Comparison of ENCODE assay signal across 31 cellular contexts in genomic region chr4:139126898-139127297, GRCh38.
"Had no signal": no experiment of that assay in that cellular context is flagged by ENCODE, and none has a peak within 500 bp of the region (broad histone marks: within the 10 kb centered on the region; RNA-seq: fewer than 3 reads in every experiment).

No MANE protein-coding gene starts in this region.

- H3K27ac ChIP-seq: breast epithelium, Peyer's patch, WERI-Rb-1 had no signal

- H3K4me3 ChIP-seq: ascending aorta, breast epithelium, Peyer's patch had no signal

- H3K9me3 Mint-ChIP-seq: activated CD4-positive, alpha-beta memory T cell treated with anti-CD3 and anti-CD28 coated beads for 36 hours; activated naive CD8-positive, alpha-beta T cell treated with anti-CD3 and anti-CD28 coated beads, Interleukin-2, amount 10 ng/mL, durations not matched to agents 7 days and 5 days had no signal

- H3K4me3 Mint-ChIP-seq: activated CD4-positive, alpha-beta memory T cell treated with anti-CD3 and anti-CD28 coated beads for 36 hours; activated CD8-positive, alpha-beta memory T cell treated with anti-CD3 and anti-CD28 coated beads, Interleukin-2, amount 10 ng/mL, durations not matched to agents 7 days and 5 days; activated naive CD8-positive, alpha-beta T cell treated with anti-CD3 and anti-CD28 coated beads, Interleukin-2, amount 10 ng/mL, durations not matched to agents 7 days and 5 days had no signal

- H3K9me3 ChIP-seq: ascending aorta, breast epithelium, Peyer's patch had no signal

- H3K27ac Mint-ChIP-seq: activated CD4-positive, alpha-beta memory T cell treated with anti-CD3 and anti-CD28 coated beads for 36 hours; activated CD8-positive, alpha-beta memory T cell treated with anti-CD3 and anti-CD28 coated beads, Interleukin-2, amount 10 ng/mL, durations not matched to agents 7 days and 5 days; activated naive CD8-positive, alpha-beta T cell treated with anti-CD3 and anti-CD28 coated beads, Interleukin-2, amount 10 ng/mL, durations not matched to agents 7 days and 5 days had no signal

- H3K27me3 Mint-ChIP-seq: activated CD4-positive, alpha-beta memory T cell treated with anti-CD3 and anti-CD28 coated beads for 36 hours; activated CD8-positive, alpha-beta memory T cell treated with anti-CD3 and anti-CD28 coated beads, Interleukin-2, amount 10 ng/mL, durations not matched to agents 7 days and 5 days had no signal

- ATAC-seq: activated CD8-positive, alpha-beta memory T cell treated with anti-CD3 and anti-CD28 coated beads, Interleukin-2, amount 10 ng/mL, durations not matched to agents 7 days and 5 days; PC-3; SK-N-SH treated with all-trans-retinoic acid at 6 μM for 48 hours had no signal

- H3K27me3 ChIP-seq: ascending aorta, breast epithelium, Peyer's patch had no signal

- H3K4me1 Mint-ChIP-seq: activated CD8-positive, alpha-beta memory T cell treated with anti-CD3 and anti-CD28 coated beads, Interleukin-2, amount 10 ng/mL, durations not matched to agents 7 days and 5 days; activated naive CD8-positive, alpha-beta T cell treated with anti-CD3 and anti-CD28 coated beads, Interleukin-2, amount 10 ng/mL, durations not matched to agents 7 days and 5 days had no signal

- DNase-seq: activated CD4-positive, alpha-beta memory T cell treated with anti-CD3 and anti-CD28 coated beads for 36 hours; activated CD4-positive, alpha-beta T cell treated with anti-CD3 and anti-CD28 coated beads, Interleukin-2, amount 50 U/mL, for 1 hour; activated CD8-positive, alpha-beta memory T cell treated with anti-CD3 and anti-CD28 coated beads for 24 hours; activated CD8-positive, alpha-beta memory T cell treated with anti-CD3 and anti-CD28 coated beads, Interleukin-2, amount 10 ng/mL, durations not matched to agents 7 days and 5 days; activated CD8-positive, alpha-beta memory T cell treated with anti-CD3 and anti-CD28 coated beads, Interleukin-2, amount 50 U/mL, for 48 hours; activated effector memory CD4-positive, alpha-beta T cell treated with Interleukin-2 at 50 U/mL for 16 hours; activated naive CD4-positive, alpha-beta T cell treated with anti-CD3 and anti-CD28 coated beads, Interleukin-2, amount 50 U/mL, for 16 hours; activated naive CD8-positive, alpha-beta T cell treated with anti-CD3 and anti-CD28 coated beads, Interleukin-2, amount 10 ng/mL, durations not matched to agents 7 days and 5 days; activated T-cell treated with anti-CD3 and anti-CD28 coated beads, Interleukin-2, amount 50 U/mL, for 48 hours; amygdala; NCI-H1048; NCI-H1436 treated with DMSO at 0.1 percent for 48 hours; NCI-H1694 treated with DMSO at 0.1 percent for 48 hours; NCI-H2029; NCI-H2171; NCI-H510A; NCI-H526; NCI-H748 treated with DMSO at 0.1 percent for 48 hours; NK-92 treated with Interleukin-12 subunit alpha and Interleukin-12 subunit beta, amount 100 ng/mL, for 24 hours; PC-3; Peyer's patch; RPMI8226; SIG-M5; SW 1271; T-helper 1 cell; T-helper 2 cell; T-helper 9 cell; WERI-Rb-1 had no signal

- H3K4me1 ChIP-seq: breast epithelium, Peyer's patch had no signal
